Comparison of ENCODE assay signal across 22 cellular contexts in genomic region chr11:19918302-19919049, GRCh38.
DNase-seq lines count a peak whose midpoint lies in the region; ATAC-seq, FAIRE-seq and TF ChIP-seq lines count a peak whose summit lies in the region.
"Had no signal": no experiment of that assay in that cellular context is flagged by ENCODE, and none has a peak within 500 bp of the region (broad histone marks: within the 10 kb centered on the region; RNA-seq: fewer than 3 reads in every experiment).

No MANE protein-coding gene starts in this region.

- no peaks in the 10 kb centered on the region for H4K20me1 ChIP-seq in keratinocyte (ENCODE audit: control insufficient read depth, extremely low read depth, insufficient read depth, low read length)

- TF ChIP-seq CTCF in A549 (IDR thresholded peaks at IDR 0.05) (no peak), RWPE2 (IDR thresholded peaks at IDR 0.05; ENCODE audit: poor library complexity, severe bottlenecking) (no peak), choroid plexus epithelial cell (conservative IDR thresholded peaks at IDR 0.05; ENCODE audit: low read depth, low read length) (no peak), keratinocyte (optimal IDR thresholded peaks at IDR 0.05 in 1 of 3, IDR thresholded peaks at IDR 0.05 in 1 of 3, conservative IDR thresholded peaks at IDR 0.05 in 1 of 3; ENCODE audit: extremely low read depth in 1 of 3, insufficient read depth in 2 of 3, low read length in 3 of 3) (no peak)

- no peaks in the 10 kb centered on the region for H3K4me1 Mint-ChIP-seq in activated CD8-positive, alpha-beta memory T cell treated with anti-CD3 and anti-CD28 coated beads, Interleukin-2, amount 10 ng/mL, durations not matched to agents 7 days and 5 days
- H3K4me1 Mint-ChIP-seq: activated naive CD8-positive, alpha-beta T cell treated with anti-CD3 and anti-CD28 coated beads, Interleukin-2, amount 50 U/mL, for 24 hours; stimulated activated naive B cell treated with anti-CD40 and anti-IgM and Interleukin-4, amounts not matched to agents 10 μg/mL and 1 μg/mL and 100 μg/mL, for 72 hours had no signal

- no peak for FAIRE-seq in A549 (lab: Jason Lieb, UNC)
- FAIRE-seq in keratinocyte (lab: Jason Lieb, UNC) = no peak
- FAIRE-seq: A204.1 had no signal

- H3K27me3 Mint-ChIP-seq in activated CD8-positive, alpha-beta memory T cell treated with anti-CD3 and anti-CD28 coated beads, Interleukin-2, amount 10 ng/mL, durations not matched to agents 7 days and 5 days = peaks cover 15% of the 10 kb centered on the region
- H3K27me3 Mint-ChIP-seq: type B pancreatic cell had no signal

- no peak overlapping the region for H3K4me3 Mint-ChIP-seq in activated CD8-positive, alpha-beta memory T cell treated with anti-CD3 and anti-CD28 coated beads, Interleukin-2, amount 10 ng/mL, durations not matched to agents 7 days and 5 days
- H3K4me3 Mint-ChIP-seq: activated CD8-positive, alpha-beta T cell treated with anti-CD3 and anti-CD28 coated beads for 36 hours; activated naive CD8-positive, alpha-beta T cell treated with anti-CD3 and anti-CD28 coated beads, Interleukin-2, amount 50 U/mL, for 24 hours; nephron; stimulated activated naive B cell treated with anti-CD40 and anti-IgM and Interleukin-4, amounts not matched to agents 10 μg/mL and 1 μg/mL and 100 μg/mL, for 72 hours; type B pancreatic cell; WTC11 had no signal

- no peak overlapping the region for H3K4me3 ChIP-seq in A549
- no peak overlapping the region for H3K4me3 ChIP-seq in RWPE2 (ENCODE audit: severe bottlenecking)
- no peak overlapping the region for H3K4me3 ChIP-seq in choroid plexus epithelial cell (ENCODE audit: low read depth, low read length)
- no peak overlapping the region for H3K4me3 ChIP-seq in keratinocyte (ENCODE audit: control insufficient read depth in 2 of 3, extremely low read depth in 1 of 3, insufficient read depth in 2 of 3, low read depth in 1 of 3, low read length in 3 of 3)
- H3K4me3 ChIP-seq: heart right ventricle, prostate gland had no signal

- H3K27ac ChIP-seq in A549 (peak overlapping the region; percentile 18 to 71; a peak in 4 of 6 replicates), RWPE2 (ENCODE audit: poor library complexity, severe bottlenecking) (peak overlapping the region; percentile 71), keratinocyte (ENCODE audit: control insufficient read depth, insufficient read depth, low read length) (no peak overlapping the region)
- H3K27ac ChIP-seq: prostate gland had no signal

- H3K9me3 Mint-ChIP-seq in activated CD8-positive, alpha-beta memory T cell treated with anti-CD3 and anti-CD28 coated beads, Interleukin-2, amount 10 ng/mL, durations not matched to agents 7 days and 5 days (ENCODE audit: low read depth) = no peaks in the 10 kb centered on the region
- H3K9me3 Mint-ChIP-seq: activated CD8-positive, alpha-beta T cell treated with anti-CD3 and anti-CD28 coated beads for 36 hours; activated naive CD8-positive, alpha-beta T cell treated with anti-CD3 and anti-CD28 coated beads, Interleukin-2, amount 50 U/mL, for 24 hours; nephron; stimulated activated naive B cell treated with anti-CD40 and anti-IgM and Interleukin-4, amounts not matched to agents 10 μg/mL and 1 μg/mL and 100 μg/mL, for 72 hours; type B pancreatic cell; WTC11 had no signal

- no peak overlapping the region for H3K9ac ChIP-seq in keratinocyte (ENCODE audit: control insufficient read depth, extremely low read depth, insufficient read depth, low read length)

- TF ChIP-seq RAD21 in A549 (conservative IDR thresholded peaks at IDR 0.05 in 1 of 2, IDR thresholded peaks at IDR 0.05 in 1 of 2) = no peak

- no peaks in the 10 kb centered on the region for H3K9me1 ChIP-seq in keratinocyte (ENCODE audit: control insufficient read depth, extremely low read depth, insufficient read depth, low read length)

- TF ChIP-seq EP300 in A549 (IDR thresholded peaks at IDR 0.05) = no peak

- POLR2A ChIA-PET in A549 (lab: Yijun Ruan, JAX) = interaction anchor here (0.8 to 1.0 kb wide), 2 partner anchors 12 to 445 kb away, joined by 3 to 4 read pairs; partner anchors contain the start of gene HTATIP2

- H3K4me2 ChIP-seq in A549 (peak overlapping the region; percentile 55), keratinocyte (ENCODE audit: control insufficient read depth, extremely low read depth, insufficient read depth, low read depth, low read length) (peak overlapping the region; percentile 67)

- H3K36me3 ChIP-seq in RWPE2 (ENCODE audit: low read depth) (no peaks in the 10 kb centered on the region), keratinocyte (ENCODE audit: control insufficient read depth in 2 of 2, extremely low read depth in 1 of 2, insufficient read depth in 2 of 2, low read length in 2 of 2) (no peaks in the 10 kb centered on the region)
- H3K36me3 ChIP-seq: prostate gland had no signal

- no peaks in the 10 kb centered on the region for H3K27me3 ChIP-seq in RWPE2 (ENCODE audit: insufficient read depth, poor library complexity, severe bottlenecking)
- no peaks in the 10 kb centered on the region for H3K27me3 ChIP-seq in keratinocyte (ENCODE audit: control insufficient read depth, extremely low read depth, insufficient read depth, low read length)
- H3K27me3 ChIP-seq: heart right ventricle had no signal

- no peaks in the 10 kb centered on the region for H3K36me3 Mint-ChIP-seq in activated CD8-positive, alpha-beta memory T cell treated with anti-CD3 and anti-CD28 coated beads, Interleukin-2, amount 10 ng/mL, durations not matched to agents 7 days and 5 days
- H3K36me3 Mint-ChIP-seq: stimulated activated naive B cell treated with anti-CD40 and anti-IgM and Interleukin-4, amounts not matched to agents 10 μg/mL and 1 μg/mL and 100 μg/mL, for 72 hours had no signal

- H2AFZ ChIP-seq in keratinocyte (ENCODE audit: control insufficient read depth, low read length) = no peak overlapping the region

- DNase-seq in A549 (ENCODE audit: low read depth in 1 of 2, low spot score in 1 of 2) (no peak), RWPE2 (ENCODE audit: low spot score) (no peak), choroid plexus epithelial cell (ENCODE audit: low read depth) (peak; percentile 64), keratinocyte (ENCODE audit: low read depth, low spot score) (no peak), Ammon's horn (ENCODE audit: low spot score) (no peak), NCI-H345 treated with DMSO at 0.1 percent for 48 hours (lab: John Stamatoyannopoulos, UW; ENCODE audit: unreplicated experiment) (no peak)
- DNase-seq in activated CD8-positive, alpha-beta memory T cell treated with anti-CD3 and anti-CD28 coated beads, Interleukin-2, amount 10 ng/mL, durations not matched to agents 7 days and 5 days = no peak
- DNase-seq: activated CD8-positive, alpha-beta T cell treated with anti-CD3 and anti-CD28 coated beads for 36 hours; activated naive CD8-positive, alpha-beta T cell treated with anti-CD3 and anti-CD28 coated beads, Interleukin-2, amount 50 U/mL, for 24 hours; DND-41; islet precursor cell; NCI-H1436; stimulated activated CD4-positive, alpha-beta T cell treated with anti-CD3 and anti-CD28 coated beads, Interleukin-12 subunit alpha, Interleukin-12 subunit beta, amount 100 ng/mL, for 4 hours; stimulated activated naive B cell treated with anti-CD40 and anti-IgM and Interleukin-4, amounts not matched to agents 10 μg/mL and 1 μg/mL and 100 μg/mL, for 72 hours; T-helper 1 cell had no signal

- H3K9me3 ChIP-seq in A549 (no peaks in the 10 kb centered on the region), RWPE2 (ENCODE audit: severe bottlenecking) (no peaks in the 10 kb centered on the region), keratinocyte (ENCODE audit: control insufficient read depth, low read depth, low read length) (no peaks in the 10 kb centered on the region)
- H3K9me3 ChIP-seq: heart right ventricle, prostate gland had no signal

- 86% methylated on average over 5 of the region's 5 CpGs for WGBS in A549 (ENCODE audit: missing lambda C conversion rate)

- no peaks in the 10 kb centered on the region for H3K79me2 ChIP-seq in keratinocyte (ENCODE audit: control insufficient read depth, insufficient read depth, low read length)

- no peak for TF ChIP-seq POLR2A in A549 (IDR thresholded peaks at IDR 0.05; ENCODE audit: low read length)

- dilution Hi-C loops in keratinocyte (cut with MboI; ENCODE audit: extremely low pct_ligation_motif_present, low sequenced_read_pairs) = no loop called here

- H3K27ac Mint-ChIP-seq in activated CD8-positive, alpha-beta memory T cell treated with anti-CD3 and anti-CD28 coated beads, Interleukin-2, amount 10 ng/mL, durations not matched to agents 7 days and 5 days = no peak overlapping the region
- H3K27ac Mint-ChIP-seq: activated CD8-positive, alpha-beta T cell treated with anti-CD3 and anti-CD28 coated beads for 36 hours; activated naive CD8-positive, alpha-beta T cell treated with anti-CD3 and anti-CD28 coated beads, Interleukin-2, amount 50 U/mL, for 24 hours; stimulated activated naive B cell treated with anti-CD40 and anti-IgM and Interleukin-4, amounts not matched to agents 10 μg/mL and 1 μg/mL and 100 μg/mL, for 72 hours; type B pancreatic cell; WTC11 had no signal

- H3K4me1 ChIP-seq in A549 (peaks cover 33% of the 10 kb centered on the region), RWPE2 (ENCODE audit: insufficient read depth, poor library complexity, severe bottlenecking) (peaks cover 17% of the 10 kb centered on the region), keratinocyte (ENCODE audit: control insufficient read depth, extremely low read depth, insufficient read depth, low read length) (peaks cover 17% of the 10 kb centered on the region)
- H3K4me1 ChIP-seq: prostate gland had no signal

- ATAC-seq in A549 (no peak), RWPE2 (ENCODE audit: low read depth) (no peak), HG02840 (IDR thresholded peaks at IDR 0.05; ENCODE audit: low FRiP score, unreplicated experiment) (no peak)
- ATAC-seq in activated CD8-positive, alpha-beta memory T cell treated with anti-CD3 and anti-CD28 coated beads, Interleukin-2, amount 10 ng/mL, durations not matched to agents 7 days and 5 days = no peak
- ATAC-seq: activated CD8-positive, alpha-beta T cell treated with anti-CD3 and anti-CD28 coated beads for 36 hours; activated naive CD8-positive, alpha-beta T cell treated with anti-CD3 and anti-CD28 coated beads, Interleukin-2, amount 50 U/mL, for 24 hours; stimulated activated naive B cell treated with anti-CD40 and anti-IgM and Interleukin-4, amounts not matched to agents 10 μg/mL and 1 μg/mL and 100 μg/mL, for 72 hours; WTC11 had no signal

- CTCF ChIA-PET in A549 (lab: Yijun Ruan, JAX) = interaction anchor here (0.9 to 5.1 kb wide), 11 partner anchors 13 to 848 kb away, joined by 3 to 32 read pairs (median 5); no protein-coding TSS in a partner anchor
- CTCF ChIA-PET in activated CD8-positive, alpha-beta memory T cell treated with anti-CD3 and anti-CD28 coated beads, Interleukin-2, amount 10 ng/mL, durations not matched to agents 7 days and 5 days (lab: Charles Lee) = interaction anchor here (1.0 kb wide), 1 partner anchor 10 kb away, joined by 3 read pairs; no protein-coding TSS in a partner anchor

TF ChIP-seq in A549, 52 proteins besides CTCF, POLR2A, EP300 and RAD21 (continues in another document):
- TF ChIP-seq TP53 (CRISPR knock-in tag; IDR thresholded peaks at IDR 0.05) (no peak), PHF8 (IDR thresholded peaks at IDR 0.05; ENCODE audit: borderline replicate concordance, low read depth) (no peak), ZFP36 (IDR thresholded peaks at IDR 0.05; ENCODE audit: borderline replicate concordance, partially characterized antibody) (no peak), ZNF302 (CRISPR knock-in tag; IDR thresholded peaks at IDR 0.05) (no peak), HOXA7 (CRISPR knock-in tag; IDR thresholded peaks at IDR 0.05) (no peak)
